Comparison of ENCODE assay signal across 1 cellular context in genomic region chr10:124429576-124429975, GRCh38.
TF ChIP-seq lines count a peak whose summit lies in the region.

No MANE protein-coding gene starts in this region.

TF ChIP-seq in HepG2, 621 proteins besides CTCF, POLR2A, EP300 and RAD21:
- TF ChIP-seq ZBTB38 (CRISPR knock-in tag; IDR thresholded peaks at IDR 0.05): no peak
- no peak for TF ChIP-seq ZNF704 (CRISPR knock-in tag; IDR thresholded peaks at IDR 0.05; ENCODE audit: borderline replicate concordance)
- no peak for TF ChIP-seq RARA (CRISPR knock-in tag; IDR thresholded peaks at IDR 0.05)
- TF ChIP-seq ASH2L (IDR thresholded peaks at IDR 0.05; ENCODE audit: insufficient read length, low read depth, low read length): no peak
- TF ChIP-seq PATZ1 (CRISPR knock-in tag; IDR thresholded peaks at IDR 0.05): no peak
- TF ChIP-seq ZBTB10 (CRISPR knock-in tag; IDR thresholded peaks at IDR 0.05; ENCODE audit: borderline replicate concordance): no peak
- no peak for TF ChIP-seq ZNF766 (CRISPR knock-in tag; IDR thresholded peaks at IDR 0.05; ENCODE audit: borderline replicate concordance)
- TF ChIP-seq ZFP90 (CRISPR knock-in tag; IDR thresholded peaks at IDR 0.05; ENCODE audit: borderline replicate concordance): no peak
- TF ChIP-seq ZNF772 (CRISPR knock-in tag; IDR thresholded peaks at IDR 0.05): no peak
- TF ChIP-seq HDAC1 (CRISPR knock-in tag; IDR thresholded peaks at IDR 0.05): no peak
- no peak for TF ChIP-seq ZNF550 (CRISPR knock-in tag; IDR thresholded peaks at IDR 0.05; ENCODE audit: borderline replicate concordance)
- TF ChIP-seq ZNF326 (CRISPR knock-in tag; IDR thresholded peaks at IDR 0.05; ENCODE audit: borderline replicate concordance): no peak
- TF ChIP-seq RNF2 (conservative IDR thresholded peaks at IDR 0.05; ENCODE audit: low read depth): no peak
- no peak for TF ChIP-seq SMAD3 (CRISPR knock-in tag; IDR thresholded peaks at IDR 0.05)
- no peak for TF ChIP-seq SP2 (CRISPR knock-in tag; IDR thresholded peaks at IDR 0.05)
